In genomic region chr1:226656601-226657277, GRCh38 we compare ENCODE assay signal across 8 cellular contexts.
DNase-seq lines count a peak whose midpoint lies in the region; ATAC-seq and TF ChIP-seq lines count a peak whose summit lies in the region.

No MANE protein-coding gene starts in this region.

- no peak for TF ChIP-seq CTCF in GM13977 (IDR thresholded peaks at IDR 0.05; ENCODE audit: extremely low read depth, insufficient read depth, missing control alignments)

- H3K27ac ChIP-seq in CD4-positive, alpha-beta memory T cell (ENCODE audit: low read depth, low read length) = no peak overlapping the region
- no peak overlapping the region for H3K27ac ChIP-seq in effector memory CD4-positive, alpha-beta T cell (ENCODE audit: insufficient read depth, low read length, poor library complexity, severe bottlenecking)

- in situ Hi-C loops in GM13977 (cut with MboI; ENCODE audit: low pct_unique_long_range_greater_than_20kb, low sequenced_read_pairs, unreplicated experiment) = no loop called here

- CTCF ChIA-PET in CD4-positive, alpha-beta memory T cell (lab: Charles Lee; ENCODE audit: partially characterized antibody) = interaction anchor here (2.0 kb wide), 1 partner anchor 30 kb away, joined by 4 read pairs; no protein-coding TSS in a partner anchor

- peak; percentile 61 to 85 (median 63) for DNase-seq in CD4-positive, alpha-beta memory T cell
- DNase-seq in NCI-H1105 treated with DMSO at 0.1 percent for 48 hours (lab: John Stamatoyannopoulos, UW) = peak; percentile 82
- DNase-seq in activated naive CD4-positive, alpha-beta T cell treated with anti-CD3 and anti-CD28 coated beads, Interleukin-2, amount 50 U/mL, for 72 hours (ENCODE audit: low spot score in 2 of 2) = no peak
- peak; percentile 76 for DNase-seq in iris pigment epithelial cell (ENCODE audit: low read depth)
- no peak for DNase-seq in SW480 (ENCODE audit: low spot score)
- DNase-seq in GM13977 (ENCODE audit: low spot score) = no peak
- DNase-seq in KG1 (lab: John Stamatoyannopoulos, UW) = no peak
- DNase-seq in effector memory CD4-positive, alpha-beta T cell = no peak

- intact Hi-C loops in CD4-positive, alpha-beta memory T cell (cut with micrococcal nuclease) = loop anchor here (5.0 kb wide), 1 partner anchor 36 kb away; no protein-coding TSS in a partner anchor

- peaks cover 0 to 82% (median 36%) of the 10 kb centered on the region in 4 donors for H3K4me1 Mint-ChIP-seq in CD4-positive, alpha-beta memory T cell

- POLR2A ChIA-PET in CD4-positive, alpha-beta memory T cell (lab: Charles Lee; ENCODE audit: partially characterized antibody) = interaction anchor here (0.5 to 4.6 kb wide), 7 partner anchors 11 to 171 kb away, joined by 3 to 49 read pairs (median 5); partner anchors contain the start of gene ITPKB

- H3K36me3 ChIP-seq in CD4-positive, alpha-beta memory T cell (ENCODE audit: insufficient read depth, low read length) = peaks cover 6% of the 10 kb centered on the region
- peaks cover 2% of the 10 kb centered on the region for H3K36me3 ChIP-seq in effector memory CD4-positive, alpha-beta T cell (ENCODE audit: control insufficient read depth, insufficient read depth, low read length)

- H3K4me1 ChIP-seq in CD4-positive, alpha-beta memory T cell (ENCODE audit: insufficient read depth, low read length) = no peaks in the 10 kb centered on the region
- no peaks in the 10 kb centered on the region for H3K4me1 ChIP-seq in effector memory CD4-positive, alpha-beta T cell (ENCODE audit: control insufficient read depth, insufficient read depth, low read length, poor library complexity, severe bottlenecking)

- H3K9me3 Mint-ChIP-seq in CD4-positive, alpha-beta memory T cell = peaks cover 0 to 2% (median 0%) of the 10 kb centered on the region in 8 donors
- no peaks in the 10 kb centered on the region for H3K9me3 Mint-ChIP-seq in activated naive CD4-positive, alpha-beta T cell treated with anti-CD3 and anti-CD28 coated beads, Interleukin-2, amount 50 U/mL, for 72 hours

- H3K9me3 ChIP-seq in CD4-positive, alpha-beta memory T cell (ENCODE audit: control insufficient read depth in 1 of 2, low read length in 2 of 2) = no peaks in the 10 kb centered on the region
- no peaks in the 10 kb centered on the region for H3K9me3 ChIP-seq in effector memory CD4-positive, alpha-beta T cell (ENCODE audit: control insufficient read depth, low read length)

- ATAC-seq in activated naive CD4-positive, alpha-beta T cell treated with anti-CD3 and anti-CD28 coated beads, Interleukin-2, amount 50 U/mL, for 72 hours = peak; percentile 7 to 25

- no peaks in the 10 kb centered on the region for H3K27me3 Mint-ChIP-seq in CD4-positive, alpha-beta memory T cell

- H3K27ac Mint-ChIP-seq in CD4-positive, alpha-beta memory T cell = peak overlapping the region in 2 of 7 donors; percentile 93 to 97
- H3K27ac Mint-ChIP-seq in activated naive CD4-positive, alpha-beta T cell treated with anti-CD3 and anti-CD28 coated beads, Interleukin-2, amount 50 U/mL, for 72 hours = peak overlapping the region in 1 of 2 donors; percentile 93

- H3K27me3 ChIP-seq in CD4-positive, alpha-beta memory T cell (ENCODE audit: insufficient read depth, low read length) = no peaks in the 10 kb centered on the region
- no peaks in the 10 kb centered on the region for H3K27me3 ChIP-seq in effector memory CD4-positive, alpha-beta T cell (replicated peaks; ENCODE audit: control insufficient read depth, insufficient read depth, low read length, poor library complexity, severe bottlenecking)

- H3K4me3 Mint-ChIP-seq in CD4-positive, alpha-beta memory T cell = peak overlapping the region; percentile 48 to 88 (median 60)

- H3K4me3 ChIP-seq in CD4-positive, alpha-beta memory T cell (ENCODE audit: low read length in 2 of 2) = peak overlapping the region in 1 of 2 donors; percentile 11
- H3K4me3 ChIP-seq in effector memory CD4-positive, alpha-beta T cell (ENCODE audit: insufficient read depth, low read depth, low read length, poor library complexity, severe bottlenecking) = no peak overlapping the region

- H3K36me3 Mint-ChIP-seq in CD4-positive, alpha-beta memory T cell = peaks cover 4 to 40% of the 10 kb centered on the region in 2 donors
- H3K36me3 Mint-ChIP-seq in activated naive CD4-positive, alpha-beta T cell treated with anti-CD3 and anti-CD28 coated beads, Interleukin-2, amount 50 U/mL, for 72 hours = no peaks in the 10 kb centered on the region

Comparison
In these comparisons a context has a peak if more than half of its experiments do, and no peak if none do; other contexts are left out.
1. DNase-seq: peak in CD4-positive, alpha-beta memory T cell (5 of 5), NCI-H1105 treated with DMSO at 0.1 percent for 48 hours (single experiment) and iris pigment epithelial cell (single experiment); none in activated naive CD4-positive, alpha-beta T cell treated with anti-CD3 and anti-CD28 coated beads, Interleukin-2, amount 50 U/mL, for 72 hours (0 of 2), SW480 (single experiment), GM13977 (single experiment), KG1 (single experiment) and effector memory CD4-positive, alpha-beta T cell (0 of 3).